In genomic region chr3:59191651-59192050, GRCh38 we compare ENCODE assay signal across 31 cellular contexts.
"Had no signal": no experiment of that assay in that cellular context is flagged by ENCODE, and none has a peak within 500 bp of the region (broad histone marks: within the 10 kb centered on the region; RNA-seq: fewer than 3 reads in every experiment).

No MANE protein-coding gene starts in this region.

- ATAC-seq: effector memory CD8-positive, alpha-beta T cell; gastrocnemius medialis; left colon; naive thymus-derived CD4-positive, alpha-beta T cell; stimulated activated memory B cell treated with anti-CD40 and anti-IgM and Interleukin-4, amounts not matched to agents 10 μg/mL and 1 μg/mL and 100 μg/mL, for 72 hours; stimulated activated naive CD8-positive, alpha-beta T cell treated with anti-CD3 and anti-CD28 coated beads, Interleukin-15, amount 100 ng/mL, for 72 hours had no signal

- H3K4me3 Mint-ChIP-seq: activated naive CD8-positive, alpha-beta T cell treated with anti-CD3 and anti-CD28 coated beads for 36 hours; brain; effector memory CD8-positive, alpha-beta T cell; naive thymus-derived CD4-positive, alpha-beta T cell; stimulated activated memory B cell treated with anti-CD40 and anti-IgM and Interleukin-4, amounts not matched to agents 10 μg/mL and 1 μg/mL and 100 μg/mL, for 72 hours; stimulated activated naive CD8-positive, alpha-beta T cell treated with anti-CD3 and anti-CD28 coated beads, Interleukin-15, amount 100 ng/mL, for 72 hours; type B pancreatic cell had no signal

- H3K4me2 ChIP-seq: hepatocyte, smooth muscle cell had no signal

- H3K4me3 ChIP-seq: adrenal gland, esophagus muscularis mucosa, gastrocnemius medialis, hepatocyte, right atrium auricular region, smooth muscle cell, uterus had no signal

- H3K27me3 ChIP-seq: adrenal gland, esophagus muscularis mucosa, gastrocnemius medialis, hepatocyte, right atrium auricular region, uterus had no signal

- H3K79me2 ChIP-seq: hepatocyte had no signal

- H3K9me3 ChIP-seq: adrenal gland, esophagus muscularis mucosa, gastrocnemius medialis, right atrium auricular region, uterus had no signal

- DNase-seq: activated CD4-positive, alpha-beta T cell treated with anti-CD3 and anti-CD28 coated beads for 4 hours; activated CD4-positive, alpha-beta T cell treated with anti-CD3 and anti-CD28 coated beads, Interleukin-2, amount 50 U/mL, for 4 hours; activated effector memory CD4-positive, alpha-beta T cell treated with Interleukin-2 at 50 U/mL for 16 hours; activated naive CD4-positive, alpha-beta T cell treated with Interleukin-2 at 50 U/mL for 16 hours; activated naive CD8-positive, alpha-beta T cell treated with anti-CD3 and anti-CD28 coated beads for 36 hours; activated T-cell treated with anti-CD3 and anti-CD28 coated beads for 4 hours; adrenal gland; aorta; cortex of kidney; effector memory CD8-positive, alpha-beta T cell; gastrocnemius medialis; glutamatergic neuron; kidney; left colon; midbrain; naive thymus-derived CD4-positive, alpha-beta T cell; nucleus accumbens; stimulated activated CD4-positive, alpha-beta T cell treated with anti-CD3 and anti-CD28 coated beads, Interleukin-1b, Interleukin-23, amount 100 ng/mL, for 48 hours; stimulated activated CD4-positive, alpha-beta T cell treated with anti-CD3 and anti-CD28 coated beads, Interleukin-4, amount 100 ng/mL, for 4 hours; stimulated activated CD8-positive, alpha-beta memory T cell treated with anti-CD3 and anti-CD28 coated beads, Interleukin-4, amount 100 ng/mL, for 48 hours; stimulated activated naive CD8-positive, alpha-beta T cell treated with anti-CD3 and anti-CD28 coated beads, Interleukin-15, amount 100 ng/mL, for 72 hours; substantia nigra; uterus had no signal

- H3K4me1 Mint-ChIP-seq: activated naive CD8-positive, alpha-beta T cell treated with anti-CD3 and anti-CD28 coated beads for 36 hours; brain; stimulated activated memory B cell treated with anti-CD40 and anti-IgM and Interleukin-4, amounts not matched to agents 10 μg/mL and 1 μg/mL and 100 μg/mL, for 72 hours; stimulated activated naive CD8-positive, alpha-beta T cell treated with anti-CD3 and anti-CD28 coated beads, Interleukin-15, amount 100 ng/mL, for 72 hours had no signal

- H3K36me3 ChIP-seq: adrenal gland, esophagus muscularis mucosa, gastrocnemius medialis, right atrium auricular region, uterus had no signal

- H3K27me3 Mint-ChIP-seq: activated naive CD8-positive, alpha-beta T cell treated with anti-CD3 and anti-CD28 coated beads for 36 hours; brain; stimulated activated memory B cell treated with anti-CD40 and anti-IgM and Interleukin-4, amounts not matched to agents 10 μg/mL and 1 μg/mL and 100 μg/mL, for 72 hours had no signal

- H3K27ac ChIP-seq: adrenal gland, esophagus muscularis mucosa, gastrocnemius medialis, hepatocyte, right atrium auricular region, uterus, VCaP had no signal

- H3K36me3 Mint-ChIP-seq: activated naive CD8-positive, alpha-beta T cell treated with anti-CD3 and anti-CD28 coated beads for 36 hours; brain; naive thymus-derived CD4-positive, alpha-beta T cell; stimulated activated memory B cell treated with anti-CD40 and anti-IgM and Interleukin-4, amounts not matched to agents 10 μg/mL and 1 μg/mL and 100 μg/mL, for 72 hours; type B pancreatic cell had no signal

- H2AFZ ChIP-seq: hepatocyte had no signal

- H3K4me1 ChIP-seq: adrenal gland, esophagus muscularis mucosa, gastrocnemius medialis, right atrium auricular region, uterus had no signal

- H3K27ac Mint-ChIP-seq: activated naive CD8-positive, alpha-beta T cell treated with anti-CD3 and anti-CD28 coated beads for 36 hours; brain; effector memory CD8-positive, alpha-beta T cell; naive thymus-derived CD4-positive, alpha-beta T cell; stimulated activated memory B cell treated with anti-CD40 and anti-IgM and Interleukin-4, amounts not matched to agents 10 μg/mL and 1 μg/mL and 100 μg/mL, for 72 hours; stimulated activated naive CD8-positive, alpha-beta T cell treated with anti-CD3 and anti-CD28 coated beads, Interleukin-15, amount 100 ng/mL, for 72 hours; type B pancreatic cell had no signal

- H3K9me3 Mint-ChIP-seq: activated naive CD8-positive, alpha-beta T cell treated with anti-CD3 and anti-CD28 coated beads for 36 hours; effector memory CD8-positive, alpha-beta T cell; naive thymus-derived CD4-positive, alpha-beta T cell; stimulated activated memory B cell treated with anti-CD40 and anti-IgM and Interleukin-4, amounts not matched to agents 10 μg/mL and 1 μg/mL and 100 μg/mL, for 72 hours; stimulated activated naive CD8-positive, alpha-beta T cell treated with anti-CD3 and anti-CD28 coated beads, Interleukin-15, amount 100 ng/mL, for 72 hours; type B pancreatic cell had no signal
